25 cellular contexts compared by ENCODE assay signal in genomic region chr6:106104941-106105340, GRCh38. TPM values are rescaled to one million over a fixed set of nuclear protein-coding genes. Genes with fewer than 3 reads are reported as not detected.
DNase-seq lines count a peak whose midpoint lies in the region; ATAC-seq and TF ChIP-seq lines count a peak whose summit lies in the region.
"Had no signal": no experiment of that assay in that cellular context is flagged by ENCODE, and none has a peak within 500 bp of the region (broad histone marks: within the 10 kb centered on the region; RNA-seq: fewer than 3 reads in every experiment).

No MANE protein-coding gene starts in this region.

- H3K27me3 Mint-ChIP-seq in activated CD4-positive, alpha-beta T cell treated with anti-CD3 and anti-CD28 coated beads for 36 hours = peaks cover 20% of the 10 kb centered on the region
- H3K27me3 Mint-ChIP-seq in T-cell (no peaks in the 10 kb centered on the region), HFFc6 (ENCODE audit: insufficient read depth) (no peaks in the 10 kb centered on the region)
- H3K27me3 Mint-ChIP-seq in effector memory CD8-positive, alpha-beta T cell = no peaks in the 10 kb centered on the region

- H3K9me3 ChIP-seq in AG04450 (ENCODE audit: control insufficient read depth, insufficient read depth, low read length) = no peaks in the 10 kb centered on the region
- H3K9me3 ChIP-seq: transverse colon had no signal

- H3K36me3 Mint-ChIP-seq in activated CD4-positive, alpha-beta T cell treated with anti-CD3 and anti-CD28 coated beads for 36 hours (ENCODE audit: low read depth) = peaks cover 76% of the 10 kb centered on the region
- H3K36me3 Mint-ChIP-seq in T-cell = peaks cover 67% of the 10 kb centered on the region
- H3K36me3 Mint-ChIP-seq in effector memory CD8-positive, alpha-beta T cell (ENCODE audit: insufficient read depth) = peaks cover 84% of the 10 kb centered on the region
- H3K36me3 Mint-ChIP-seq in HFFc6 (ENCODE audit: low read depth) = peaks cover 74% of the 10 kb centered on the region

- no peak overlapping the region for H3K4me3 ChIP-seq in AG04450 (ENCODE audit: low read depth, low read length)
- H3K4me3 ChIP-seq: PC-9, transverse colon had no signal

- peak overlapping the region; percentile 0 for H3K27ac ChIP-seq in AG04450 (ENCODE audit: low read depth, low read length)
- H3K27ac ChIP-seq: PC-9, transverse colon had no signal

- no peak for TF ChIP-seq CTCF in AG04450 (IDR thresholded peaks at IDR 0.05; ENCODE audit: low read depth, low read length)
- TF ChIP-seq CTCF in HFFc6 (IDR thresholded peaks at IDR 0.05) = no peak

- POLR2A ChIA-PET in activated CD4-positive, alpha-beta T cell treated with anti-CD3 and anti-CD28 coated beads for 36 hours (lab: Charles Lee) = interaction anchor here (1.1 kb wide), 1 partner anchor 78 kb away, joined by 4 read pairs; no protein-coding TSS in a partner anchor
- POLR2A ChIA-PET in AG04450 (lab: Yijun Ruan, JAX) (no interaction called here), T-cell (lab: Charles Lee) (interaction anchor here in 1 of 2 donors (1.1 kb wide), 1 partner anchor 13 kb away, joined by 3 read pairs; no protein-coding TSS in a partner anchor)

- peaks cover 68% of the 10 kb centered on the region for H3K4me1 Mint-ChIP-seq in activated CD4-positive, alpha-beta T cell treated with anti-CD3 and anti-CD28 coated beads for 36 hours
- H3K4me1 Mint-ChIP-seq in T-cell = peaks cover 52 to 91% (median 80%) of the 10 kb centered on the region in 3 donors
- peaks cover 63 to 85% of the 10 kb centered on the region in 2 donors for H3K4me1 Mint-ChIP-seq in effector memory CD8-positive, alpha-beta T cell (ENCODE audit: low read depth in 2 of 2)
- H3K4me1 Mint-ChIP-seq in HFFc6 (ENCODE audit: low read depth) = peaks cover 44% of the 10 kb centered on the region

- no peak for ATAC-seq in activated CD4-positive, alpha-beta T cell treated with anti-CD3 and anti-CD28 coated beads for 36 hours
- no peak for ATAC-seq in T-cell (replicated peaks in 1 of 4)
- no peak for ATAC-seq in effector memory CD8-positive, alpha-beta T cell (replicated peaks)
- ATAC-seq in HG03135 (IDR thresholded peaks at IDR 0.05; ENCODE audit: unreplicated experiment) = no peak
- no peak for ATAC-seq in GM18907 (IDR thresholded peaks at IDR 0.05; ENCODE audit: unreplicated experiment)
- ATAC-seq: left ventricle myocardium superior had no signal

- no peaks in the 10 kb centered on the region for H3K9me3 Mint-ChIP-seq in activated CD4-positive, alpha-beta T cell treated with anti-CD3 and anti-CD28 coated beads for 36 hours (ENCODE audit: low read depth)
- H3K9me3 Mint-ChIP-seq in T-cell = no peaks in the 10 kb centered on the region
- no peaks in the 10 kb centered on the region for H3K9me3 Mint-ChIP-seq in effector memory CD8-positive, alpha-beta T cell
- H3K9me3 Mint-ChIP-seq in HFFc6 = no peaks in the 10 kb centered on the region
- H3K9me3 Mint-ChIP-seq: mesothelial cell of epicardium, naive B cell had no signal

- intact Hi-C loops in activated CD4-positive, alpha-beta T cell treated with anti-CD3 and anti-CD28 coated beads for 36 hours (cut with DNase I, micrococcal nuclease) = no loop called here

- DNase-seq in activated CD4-positive, alpha-beta T cell treated with anti-CD3 and anti-CD28 coated beads for 36 hours = no peak
- no peak for DNase-seq in activated CD4-positive, alpha-beta T cell treated with anti-CD3 and anti-CD28 coated beads for 4 hours
- DNase-seq in AG04450 (ENCODE audit: low read depth, low spot score) (no peak), T-cell (no peak), HFFc6 (no peak)
- no peak for DNase-seq in effector memory CD8-positive, alpha-beta T cell
- DNase-seq: activated CD4-positive, CD25-positive, alpha-beta regulatory T cell; activated effector memory CD4-positive, alpha-beta T cell treated with anti-CD3 and anti-CD28 coated beads, Interleukin-2, amount 50 U/mL, for 16 hours; AML-193; amniotic stem cell; DMS153; GOT3; left ventricle myocardium superior; naive B cell; NCI-H1092; NCI-H1930; NCI-H524 treated with DMSO at 0.1 percent for 48 hours; NK-92 treated with Interleukin-12 subunit alpha and Interleukin-12 subunit beta, amount 100 ng/mL, for 24 hours; Right ventricle myocardium superior; stimulated activated CD8-positive, alpha-beta memory T cell treated with anti-CD3 and anti-CD28 coated beads, Interleukin-4, amount 100 ng/mL, for 48 hours; transverse colon had no signal

- CTCF ChIA-PET in activated CD4-positive, alpha-beta T cell treated with anti-CD3 and anti-CD28 coated beads for 36 hours (lab: Charles Lee) = interaction anchor here (1.3 kb wide), 1 partner anchor 118 kb away, joined by 3 read pairs; no protein-coding TSS in a partner anchor
- CTCF ChIA-PET in AG04450 (lab: Charles Lee) = interaction anchor here (0.8 kb wide), 1 partner anchor 118 kb away, joined by 4 read pairs; no protein-coding TSS in a partner anchor
- CTCF ChIA-PET in T-cell (lab: Charles Lee) = no interaction called here

- H3K27me3 ChIP-seq in AG04450 (ENCODE audit: control insufficient read depth, insufficient read depth, low read length) = no peaks in the 10 kb centered on the region
- H3K27me3 ChIP-seq: transverse colon had no signal

- H3K4me3 Mint-ChIP-seq in activated CD4-positive, alpha-beta T cell treated with anti-CD3 and anti-CD28 coated beads for 36 hours = peak overlapping the region; percentile 39
- H3K4me3 Mint-ChIP-seq in T-cell (peak overlapping the region in 1 of 3 donors; percentile 45), HFFc6 (no peak overlapping the region)
- peak overlapping the region; percentile 93 to 98 for H3K4me3 Mint-ChIP-seq in effector memory CD8-positive, alpha-beta T cell
- H3K4me3 Mint-ChIP-seq: mesothelial cell of epicardium had no signal

- no peak overlapping the region for H3K27ac Mint-ChIP-seq in activated CD4-positive, alpha-beta T cell treated with anti-CD3 and anti-CD28 coated beads for 36 hours
- peak overlapping the region; percentile 96 to 98 for H3K27ac Mint-ChIP-seq in T-cell
- H3K27ac Mint-ChIP-seq in effector memory CD8-positive, alpha-beta T cell = peak overlapping the region; percentile 89 to 94
- no peak overlapping the region for H3K27ac Mint-ChIP-seq in HFFc6
- H3K27ac Mint-ChIP-seq: mesothelial cell of epicardium, naive B cell had no signal

RNA-seq across cellular contexts. Expression of gene PRDM1, which starts 18.8 kb away (rescaled TPM):
- total RNA-seq in activated CD4-positive, alpha-beta T cell treated with anti-CD3 and anti-CD28 coated beads for 36 hours = 10 to 100 TPM; 20.1 to 35.6 TPM
- polyA plus RNA-seq in AG04450 (2011; rRNA removed) = 3.4 and 3.7 TPM in 2 replicates
- polyA minus RNA-seq in AG04450 (2011; rRNA and poly(A)+ RNA removed) = 9.1 TPM in 2 replicates
- total RNA-seq in T-cell = 100 to 1,000 TPM in 1 of 5 donors, 10 to 100 TPM in 4; 21.9 to 108 (median 30.6) TPM
- total RNA-seq in HFFc6 (2021; fragmentation: NEBNext Ultra II Directional; extraction: Animal tissue kit (Norgen Biotek cat#: 25700)) = 10 to 100 TPM in 3 of 6 experiments, 1 to 10 TPM in 3; 8.4 to 12.3 (median 10.3) TPM

Comparison
In these comparisons a context has a peak if more than half of its experiments do, and no peak if none do; other contexts are left out.
1. H3K27ac Mint-ChIP-seq: peak in T-cell (2 of 2) and effector memory CD8-positive, alpha-beta T cell (2 of 2); none in activated CD4-positive, alpha-beta T cell treated with anti-CD3 and anti-CD28 coated beads for 36 hours (single experiment) and HFFc6 (single experiment).
2. CTCF ChIA-PET loops: an anchor here in activated CD4-positive, alpha-beta T cell treated with anti-CD3 and anti-CD28 coated beads for 36 hours (1.3 kb wide) and AG04450 (0.8 kb wide); none called in T-cell.